ENCODE assay signal across 2 cellular contexts in genomic region chr12:120438495-120439198, GRCh38.
TF ChIP-seq lines count a peak whose summit lies in the region.

No MANE protein-coding gene starts in this region.

TF ChIP-seq in GM12878, 131 proteins besides CTCF, POLR2A, EP300 and RAD21:
- TF ChIP-seq ZNF274 (IDR thresholded peaks at IDR 0.05; ENCODE audit: insufficient read depth, insufficient read length) (no peak), NKRF (conservative IDR thresholded peaks at IDR 0.05) (0 out of 2 replicates have a peak, but pooled peaks have one; percentile 21), RB1 (IDR thresholded peaks at IDR 0.05; ENCODE audit: borderline replicate concordance) (no peak)

TF ChIP-seq in GM12891, 5 proteins besides CTCF, POLR2A, EP300 and RAD21:
- TF ChIP-seq POU2F2 (IDR thresholded peaks at IDR 0.05; ENCODE audit: low read depth, low read length), result no peak
- TF ChIP-seq TAF1 (IDR thresholded peaks at IDR 0.05; ENCODE audit: low read depth, low read length), result no peak
- TF ChIP-seq SPI1 (IDR thresholded peaks at IDR 0.05; ENCODE audit: low read depth, low read length), result no peak
- TF ChIP-seq PAX5 (IDR thresholded peaks at IDR 0.05; ENCODE audit: insufficient read depth, low read length, severe bottlenecking), result no peak
- no peak for TF ChIP-seq POLR2AphosphoS5 (IDR thresholded peaks at IDR 0.05; ENCODE audit: low read depth, low read length)
